ENCODE assay signal across 8 cellular contexts in the genomic region with DNA sequence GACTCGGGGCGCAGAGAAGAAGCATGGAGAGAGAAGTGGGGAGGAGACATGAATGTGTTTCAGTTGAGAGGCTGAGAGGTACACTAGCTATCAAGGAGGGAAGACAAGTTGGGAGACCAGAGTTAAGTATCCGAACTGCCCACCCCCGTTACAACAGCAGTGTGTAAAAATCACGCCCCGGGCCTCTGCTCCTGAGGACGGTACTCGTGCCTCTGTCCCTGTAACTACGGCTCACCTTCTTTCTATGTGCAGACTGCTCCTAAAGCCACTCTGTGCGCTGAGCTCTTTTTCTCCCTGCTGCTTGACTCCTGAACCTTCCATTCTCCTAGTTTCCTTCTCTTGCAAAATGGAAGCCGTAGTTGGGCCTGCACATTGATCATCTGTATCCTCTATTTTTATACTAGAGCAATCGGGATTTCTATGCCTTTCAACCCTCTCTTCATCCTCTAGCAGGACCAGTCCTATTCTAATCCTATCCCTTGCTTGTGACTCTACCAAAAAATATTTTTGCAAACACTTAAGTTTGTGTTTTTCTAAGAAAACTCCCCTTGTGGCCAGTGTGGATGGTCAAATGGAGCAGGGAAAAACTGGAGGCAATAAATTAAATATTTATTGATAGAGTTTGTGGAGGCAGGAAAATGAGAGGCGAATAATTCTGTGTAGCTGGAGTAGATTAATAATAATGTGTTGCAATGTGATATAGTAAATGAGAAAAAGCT. TPM values are rescaled to one million over a fixed set of nuclear protein-coding genes. Genes with fewer than 3 reads are reported as not detected.
DNase-seq lines count a peak whose midpoint lies in the region; ATAC-seq, FAIRE-seq and TF ChIP-seq lines count a peak whose summit lies in the region.

No MANE protein-coding gene starts in this region.

- TF ChIP-seq RAD21 in GM12878 (IDR thresholded peaks at IDR 0.05; ENCODE audit: insufficient read depth, low read depth, low read length) (no peak), liver (IDR thresholded peaks at IDR 0.05) (peak in 1 of 2 donors; percentile 2)

- TF ChIP-seq CTCF in LNCAP (IDR thresholded peaks at IDR 0.05) (0 out of 2 replicates have a peak, but pooled peaks have one; percentile 16), GM12878 (IDR thresholded peaks at IDR 0.05 in 2 of 3, conservative IDR thresholded peaks at IDR 0.05 in 1 of 3; ENCODE audit: control insufficient read depth in 2 of 3, extremely low read depth in 1 of 3, insufficient read depth in 1 of 3, low read depth in 3 of 3, low read length in 3 of 3) (no peak), liver (IDR thresholded peaks at IDR 0.05; ENCODE audit: low read depth, low read length, missing input control) (no peak), tibial nerve (IDR thresholded peaks at IDR 0.05) (no peak)

- peak overlapping the region; percentile 70 for H3K4me2 ChIP-seq in GM12878 (ENCODE audit: control insufficient read depth, insufficient read depth)

- peaks cover 83% of the 10 kb centered on the region for H3K79me2 ChIP-seq in GM12878 (ENCODE audit: control insufficient read depth, insufficient read depth, low read length)

- intact Hi-C loops in GM12878 (cut with micrococcal nuclease; ENCODE audit: unreplicated experiment) = loop anchor here (5.0 kb wide), 2 partner anchors 195 to 370 kb away; a partner anchor contains a TSS

- H3K9ac ChIP-seq in GM12878 (ENCODE audit: control insufficient read depth, insufficient read depth, low read length) (peak overlapping the region; percentile 94), liver (ENCODE audit: low read depth in 1 of 2, low read length in 2 of 2) (peak overlapping the region; percentile 66 to 72)

- peaks cover 6% of the 10 kb centered on the region; the same call in 1 of the 2 replicates for H4K20me1 ChIP-seq in GM12878 (ENCODE audit: control insufficient read depth, insufficient read depth)

- DNase-seq in NCI-H2171 treated with DMSO at 0.1 percent for 48 hours (lab: John Stamatoyannopoulos, UW) (peak; percentile 9), NCI-H2171 (lab: John Stamatoyannopoulos, UW) (no peak), GM12878 (ENCODE audit: low read depth, low spot score) (no peak), tibial nerve (ENCODE audit: low spot score in 2 of 2) (peak in 1 of 2 donors; percentile 5), middle frontal gyrus (ENCODE audit: extremely low spot score, low spot score) (no peak)
- no peak for DNase-seq in stimulated activated CD4-positive, alpha-beta T cell treated with anti-CD3 and anti-CD28 coated beads, Interleukin-15, amount 100 ng/mL, for 24 hours

- TF ChIP-seq EP300 in GM12878 (IDR thresholded peaks at IDR 0.05; ENCODE audit: borderline replicate concordance in 1 of 2, control insufficient read depth in 1 of 2, low read depth in 2 of 2, low read length in 2 of 2) (no peak), tibial nerve (IDR thresholded peaks at IDR 0.05) (peak in 1 of 2 donors; percentile 2)

- SMC1A ChIA-PET in GM12878 (lab: Charles Lee; ENCODE audit: uncharacterized antibody, unreplicated experiment) = interaction anchor here (0.8 to 2.8 kb wide), 8 partner anchors 10 to 89 kb away, joined by 3 to 16 read pairs (median 4); no protein-coding TSS in a partner anchor

- CTCF ChIA-PET in GM12878 (lab: Yijun Ruan, JAX) = interaction anchor here (0.5 to 1.8 kb wide), 6 partner anchors 15 to 333 kb away, joined by 3 to 6 read pairs (median 4); no protein-coding TSS in a partner anchor

- in situ Hi-C loops in GM12878 (cut with MboI) = no loop called here

- H3K9me3 ChIP-seq in GM12878 (replicated peaks; ENCODE audit: control insufficient read depth, insufficient read depth, low read length) = no peaks in the 10 kb centered on the region
- no peaks in the 10 kb centered on the region for H3K9me3 ChIP-seq in liver (ENCODE audit: control insufficient read depth in 4 of 4, low read length in 3 of 4)
- H3K9me3 ChIP-seq in tibial nerve = no peaks in the 10 kb centered on the region

- POLR2A ChIA-PET in GM12878 (lab: Charles Lee) = interaction anchor here (0.5 to 7.2 kb wide), 5 partner anchors 9 to 458 kb away, joined by 3 to 55 read pairs (median 4); no protein-coding TSS in a partner anchor

- ATAC-seq in GM12878 = no peak

- no peak for FAIRE-seq in GM12878 (lab: Jason Lieb, UNC)

- WGBS in GM12878 (ENCODE audit: insufficient coverage, insufficient replicate concordance, low lambda C conversion rate, missing lambda C conversion rate) = 4% methylated on average over 13 of the region's 13 CpGs
- WGBS in liver = 9% methylated on average over 13 of the region's 13 CpGs
- WGBS in tibial nerve, 2 donors = 8 to 10% methylated on average over 13 of the region's 13 CpGs

- no peak for TF ChIP-seq POLR2A in GM12878 (IDR thresholded peaks at IDR 0.05; ENCODE audit: low read depth, low read length)
- no peak for TF ChIP-seq POLR2A in tibial nerve (IDR thresholded peaks at IDR 0.05)

- no TSS peak for BruUV-seq in GM12878 (replicated peaks; lab: Mats Ljungman, UMichigan)

- H3K27ac ChIP-seq in GM12878 (ENCODE audit: control insufficient read depth, insufficient read depth) (peak overlapping the region; percentile 84), liver (ENCODE audit: low read depth in 1 of 2, low read length in 2 of 2) (peak overlapping the region; percentile 87 to 99), tibial nerve (peak overlapping the region; percentile 91 to 96 (median 94))

- H3K27me3 ChIP-seq in GM12878 (replicated peaks in 1 of 2; ENCODE audit: control insufficient read depth in 2 of 2, insufficient read depth in 2 of 2, low read length in 1 of 2) (no peaks in the 10 kb centered on the region), liver (ENCODE audit: control insufficient read depth in 4 of 4, insufficient read depth in 4 of 4, low read length in 3 of 4) (no peaks in the 10 kb centered on the region), tibial nerve (no peaks in the 10 kb centered on the region)

- H2AFZ ChIP-seq in GM12878 (ENCODE audit: control insufficient read depth, low read depth, low read length) = peak overlapping the region; percentile 84

- H3K4me3 ChIP-seq in GM12878 = peak overlapping the region; percentile 97
- peak overlapping the region; percentile 67 to 98 (median 79) for H3K4me3 ChIP-seq in liver (ENCODE audit: low read depth in 1 of 3, low read length in 3 of 3)
- peak overlapping the region; percentile 69 to 92 (median 92) for H3K4me3 ChIP-seq in tibial nerve

- H3K36me3 ChIP-seq in GM12878 (ENCODE audit: control insufficient read depth in 2 of 2, insufficient read depth in 2 of 2, low read length in 1 of 2) = 0 out of 4 replicates have a peak, but pooled peaks cover 0 to 2% of the 10 kb centered on the region in 2 experiments
- peaks cover 0 to 2% (median 0%) of the 10 kb centered on the region in 4 donors for H3K36me3 ChIP-seq in liver (ENCODE audit: control insufficient read depth in 4 of 4, insufficient read depth in 3 of 4, low read depth in 1 of 4, low read length in 3 of 4)
- H3K36me3 ChIP-seq in tibial nerve = peaks cover 0 to 9% (median 0%) of the 10 kb centered on the region in 3 donors

- RAD21 ChIA-PET in GM12878 (lab: Charles Lee; ENCODE audit: unreplicated experiment) = interaction anchor here (0.7 to 1.4 kb wide), 4 partner anchors 15 to 36 kb away, joined by 3 read pairs; no protein-coding TSS in a partner anchor

- H3K4me1 ChIP-seq in GM12878 (ENCODE audit: control insufficient read depth, insufficient read depth, low read length) (peaks cover 8% of the 10 kb centered on the region), liver (ENCODE audit: control insufficient read depth in 4 of 4, insufficient read depth in 4 of 4, low read length in 3 of 4) (peaks cover 4 to 49% (median 33%) of the 10 kb centered on the region in 4 donors), tibial nerve (peaks cover 0 to 47% (median 17%) of the 10 kb centered on the region in 4 donors)

TF ChIP-seq in liver, 16 proteins besides CTCF, POLR2A, EP300 and RAD21 (continues in another document):
- no peak for TF ChIP-seq TAF1 (conservative IDR thresholded peaks at IDR 0.05)

RNA-seq across cellular contexts. Expression of a gene that starts 0.6 kb away (rescaled TPM):
- total RNA-seq in GM12878 (2013; cell fraction: nucleolus; rRNA removed) = 84.6 and 103 TPM in 2 replicates
- total RNA-seq in GM12878 (2014; rRNA removed) (119 and 136 TPM in 2 replicates), GM12878 (2014; rRNA removed; fragmentation: Illumina TruSeq; extraction: Trizol) (160 TPM in 2 replicates), GM12878 (2021) (153 and 156 TPM in 2 replicates), liver (10 to 100 TPM; 33.8 to 45.0 TPM), tibial nerve (10 to 100 TPM; 63.8 to 81.5 (median 73.3) TPM)
- 211 TPM for polyA plus RNA-seq in GM12878 (2011; ENCODE audit: low read depth)
- polyA plus RNA-seq in GM12878 (2011; rRNA removed) (219 and 229 TPM in 2 replicates), GM12878 (2014; fragmentation: Illumina TruSeq; extraction: Trizol) (223 and 290 TPM in 2 replicates), GM12878 (2014; fragmentation: Nextera tagmentation; extraction: Ambion mirVana) (100 to 1,000 TPM; 190 to 219 TPM), GM12878 (2014; rRNA removed) (155 and 160 TPM in 2 replicates), GM12878 (2016; fragmentation: Nextera tagmentation; extraction: Ambion mirVana) (100 to 1,000 TPM; 132 to 137 TPM), liver (10 to 100 TPM; 31.4 to 33.3 TPM)
- 147 and 187 TPM in 2 replicates for polyA plus RNA-seq in GM12878 (2011; cell fraction: cytosol; rRNA removed)
- 142 and 167 TPM in 2 replicates for polyA plus RNA-seq in GM12878 (2011; cell fraction: nucleus; rRNA removed)
- 173 and 195 TPM in 2 replicates for polyA plus RNA-seq in GM12878 (2012)
- polyA minus RNA-seq in GM12878 (2011; rRNA and poly(A)+ RNA removed) = 88.4 and 103 TPM in 2 replicates
- 38.5 and 44.6 TPM in 2 replicates for polyA minus RNA-seq in GM12878 (2011; cell fraction: cytosol; rRNA and poly(A)+ RNA removed)
- polyA minus RNA-seq in GM12878 (2011; cell fraction: nucleus; rRNA and poly(A)+ RNA removed) = 45.1 and 56.6 TPM in 2 replicates

RNA-seq across cellular contexts. Expression of a gene that starts 1.9 kb away (rescaled TPM):
- total RNA-seq in GM12878 (2013; cell fraction: nucleolus; rRNA removed) = 11.8 and 12.8 TPM in 2 replicates
- total RNA-seq in GM12878 (2014; rRNA removed) (5.2 and 5.4 TPM in 2 replicates), GM12878 (2014; rRNA removed; fragmentation: Illumina TruSeq; extraction: Trizol) (6.2 and 6.3 TPM in 2 replicates), GM12878 (2021) (4.7 and 4.8 TPM in 2 replicates), liver (10 to 100 TPM; 13.8 to 25.9 TPM), tibial nerve (1 to 10 TPM; 4.6 to 7.3 (median 6.7) TPM)
- polyA plus RNA-seq in GM12878 (2011; ENCODE audit: low read depth) = 1.5 TPM
- polyA plus RNA-seq in GM12878 (2011; rRNA removed) (7.7 and 7.9 TPM in 2 replicates), GM12878 (2014; fragmentation: Illumina TruSeq; extraction: Trizol) (5.9 and 6.5 TPM in 2 replicates), GM12878 (2014; fragmentation: Nextera tagmentation; extraction: Ambion mirVana) (1 to 10 TPM; 1.3 to 1.9 TPM), GM12878 (2014; rRNA removed) (3.5 and 3.7 TPM in 2 replicates), GM12878 (2016; fragmentation: Nextera tagmentation; extraction: Ambion mirVana) (1 to 10 TPM; 4.0 to 4.1 TPM), liver (10 to 100 TPM in 1 of 2 donors, 1 to 10 TPM in 1; 6.2 to 12.8 TPM)
- 3.9 and 4.7 TPM in 2 replicates for polyA plus RNA-seq in GM12878 (2011; cell fraction: cytosol; rRNA removed)
- polyA plus RNA-seq in GM12878 (2011; cell fraction: nucleus; rRNA removed) = 5.9 and 6.0 TPM in 2 replicates
- polyA plus RNA-seq in GM12878 (2012) = 1.8 and 2.6 TPM in 2 replicates
- polyA minus RNA-seq in GM12878 (2011; rRNA and poly(A)+ RNA removed) = 9.5 and 11.3 TPM in 2 replicates
- polyA minus RNA-seq in GM12878 (2011; cell fraction: cytosol; rRNA and poly(A)+ RNA removed) = 3.5 and 4.0 TPM in 2 replicates
- 5.4 and 10.2 TPM in 2 replicates for polyA minus RNA-seq in GM12878 (2011; cell fraction: nucleus; rRNA and poly(A)+ RNA removed)
